8 cellular contexts compared by ENCODE assay signal in the genomic region with DNA sequence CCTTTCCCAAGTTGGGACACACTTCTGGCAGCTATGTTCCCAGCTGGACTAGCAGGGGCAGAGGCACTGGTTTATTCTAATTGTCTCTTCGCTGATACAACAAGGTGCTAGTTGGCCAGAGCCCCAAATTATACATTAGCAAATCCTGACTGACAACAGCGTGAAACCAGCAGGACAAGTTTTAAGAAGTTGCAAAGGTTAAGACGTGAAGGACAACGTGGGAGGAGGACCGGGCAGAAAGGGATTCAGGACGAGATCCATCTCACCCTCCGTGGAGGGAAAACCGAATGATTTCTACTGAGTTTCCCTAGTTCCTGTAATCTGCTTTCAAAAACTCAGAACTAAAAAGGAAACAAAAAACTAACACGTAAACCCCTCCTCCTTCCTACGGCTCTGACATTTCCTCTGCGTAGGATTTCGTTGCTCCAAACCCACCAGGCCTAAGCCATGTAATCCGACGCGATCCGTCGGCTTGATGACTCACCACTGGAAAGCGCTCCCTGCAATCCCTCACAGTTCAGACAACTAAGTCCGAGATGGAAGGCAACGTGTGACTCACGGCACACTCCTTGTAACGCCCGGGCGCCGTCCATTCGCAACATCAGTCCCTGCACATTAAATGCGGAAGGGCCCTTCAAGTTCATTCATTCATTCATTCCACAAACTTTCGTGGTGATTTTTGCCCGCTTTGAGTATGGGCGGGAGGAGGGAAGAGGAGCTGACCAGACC. TPM values are rescaled to one million over a fixed set of nuclear protein-coding genes. Genes with fewer than 3 reads are reported as not detected.
DNase-seq lines count a peak whose midpoint lies in the region; ATAC-seq and TF ChIP-seq lines count a peak whose summit lies in the region.

No MANE protein-coding gene starts in this region.

- no peaks in the 10 kb centered on the region for H3K9me2 ChIP-seq in neural cell (ENCODE audit: insufficient read depth, low read length)

- no peaks in the 10 kb centered on the region for H3K27me3 Mint-ChIP-seq in stimulated activated naive CD8-positive, alpha-beta T cell treated with anti-CD3 and anti-CD28 coated beads, Interleukin-15, amount 100 ng/mL, for 72 hours

- peak; percentile 70 for ATAC-seq in GM21825 (IDR thresholded peaks at IDR 0.05; ENCODE audit: unreplicated experiment)
- ATAC-seq in foreskin keratinocyte: peak; percentile 97
- peak; percentile 84 for ATAC-seq in stimulated activated naive CD8-positive, alpha-beta T cell treated with anti-CD3 and anti-CD28 coated beads, Interleukin-15, amount 100 ng/mL, for 72 hours

- peak overlapping the region; percentile 28 for H3K9ac ChIP-seq in neural cell (ENCODE audit: low read length)

- TF ChIP-seq CTCF in LNCaP clone FGC (IDR thresholded peaks at IDR 0.05; ENCODE audit: control insufficient read depth, extremely low read depth, insufficient read depth) (no peak), foreskin keratinocyte (conservative IDR thresholded peaks at IDR 0.05) (no peak), neural cell (IDR thresholded peaks at IDR 0.05; ENCODE audit: poor library complexity, severe bottlenecking) (no peak)

- TF ChIP-seq RAD21 in neural cell (conservative IDR thresholded peaks at IDR 0.05): no peak

- H3K27ac ChIP-seq in foreskin keratinocyte: peak overlapping the region; percentile 61
- H3K27ac ChIP-seq in neural cell (ENCODE audit: low read length): no peak overlapping the region

- peak overlapping the region; percentile 83 to 96 for H3K4me3 Mint-ChIP-seq in stimulated activated naive CD8-positive, alpha-beta T cell treated with anti-CD3 and anti-CD28 coated beads, Interleukin-15, amount 100 ng/mL, for 72 hours

- no peaks in the 10 kb centered on the region for H3K27me3 ChIP-seq in foreskin keratinocyte
- peaks cover 19% of the 10 kb centered on the region for H3K27me3 ChIP-seq in neural cell (ENCODE audit: insufficient read depth, low read depth, low read length)

- H2AFZ ChIP-seq in neural cell (ENCODE audit: low read depth, low read length): no peak overlapping the region

- H3K4me1 ChIP-seq in foreskin keratinocyte: peaks cover 25% of the 10 kb centered on the region

- H3F3A ChIP-seq in neural cell (ENCODE audit: insufficient read depth, low read length, poor library complexity, severe bottlenecking): no peaks in the 10 kb centered on the region

- H3K79me2 ChIP-seq in neural cell (replicated peaks; ENCODE audit: insufficient read depth, low read length): no peaks in the 10 kb centered on the region

- no peaks in the 10 kb centered on the region for H3K36me3 ChIP-seq in neural cell (ENCODE audit: insufficient read depth, low read length)

- peak overlapping the region; percentile 97 to 98 for H3K27ac Mint-ChIP-seq in stimulated activated naive CD8-positive, alpha-beta T cell treated with anti-CD3 and anti-CD28 coated beads, Interleukin-15, amount 100 ng/mL, for 72 hours

- no peak for TF ChIP-seq EP300 in neural cell (conservative IDR thresholded peaks at IDR 0.05; ENCODE audit: poor library complexity, severe bottlenecking)

- H3K4me3 ChIP-seq in LNCaP clone FGC (ENCODE audit: low read depth, low read length): no peak overlapping the region
- H3K4me3 ChIP-seq in neural cell (ENCODE audit: low read length): peak overlapping the region; percentile 67

- H3K4me1 Mint-ChIP-seq in stimulated activated naive CD8-positive, alpha-beta T cell treated with anti-CD3 and anti-CD28 coated beads, Interleukin-15, amount 100 ng/mL, for 72 hours: peaks cover 35% of the 10 kb centered on the region

- H3K9me3 Mint-ChIP-seq in stimulated activated naive CD8-positive, alpha-beta T cell treated with anti-CD3 and anti-CD28 coated beads, Interleukin-15, amount 100 ng/mL, for 72 hours: no peaks in the 10 kb centered on the region

- peak; percentile 93 for DNase-seq in DMS79 treated with DMSO at 0.1 percent for 48 hours (lab: John Stamatoyannopoulos, UW)
- peak; percentile 80 for DNase-seq in LNCaP clone FGC (ENCODE audit: low read depth)
- peak; percentile 93 for DNase-seq in SIG-M5 treated with dmso at 0.1 percent for 504 hours (lab: John Stamatoyannopoulos, UW; ENCODE audit: unreplicated experiment)
- DNase-seq in activated gamma-delta T cell treated with anti-CD3 and anti-CD28 coated beads, Interleukin-2, amount 50 U/mL, for 16 hours (ENCODE audit: low read depth): peak; percentile 46
- DNase-seq in foreskin keratinocyte: peak; percentile 90 to 95
- peak in 1 of 2 donors; percentile 78 for DNase-seq in stimulated activated naive CD8-positive, alpha-beta T cell treated with anti-CD3 and anti-CD28 coated beads, Interleukin-15, amount 100 ng/mL, for 72 hours

- H3K4me2 ChIP-seq in neural cell (ENCODE audit: low read length): no peak overlapping the region

- no peaks in the 10 kb centered on the region for H3K9me3 ChIP-seq in neural cell (ENCODE audit: low read length)

- H4K20me1 ChIP-seq in neural cell (ENCODE audit: insufficient read depth): no peaks in the 10 kb centered on the region

TF ChIP-seq in neural cell, 6 proteins besides CTCF, POLR2A, EP300 and RAD21:
- no peak for TF ChIP-seq EZH2 (IDR thresholded peaks at IDR 0.05; ENCODE audit: borderline replicate concordance, insufficient read depth, low read length, poor library complexity, severe bottlenecking)
- no peak for TF ChIP-seq MXI1 (conservative IDR thresholded peaks at IDR 0.05; ENCODE audit: poor library complexity, severe bottlenecking)
- TF ChIP-seq POLR2AphosphoS5 (IDR thresholded peaks at IDR 0.05): peak; percentile 10
- TF ChIP-seq TAF1 (IDR thresholded peaks at IDR 0.05; ENCODE audit: low read depth): no peak

RNA-seq across cellular contexts. Expression of gene POGLUT3, which starts 0.7 kb away (rescaled TPM):
- total RNA-seq in foreskin keratinocyte: 13.3 and 13.5 TPM in 2 replicates
- polyA plus RNA-seq in foreskin keratinocyte (4.7 and 6.4 TPM in 2 replicates), neural cell (0.10 and 0.31 TPM in 2 replicates)
- polyA minus RNA-seq in neural cell: 0.24 and 0.46 TPM in 2 replicates

RNA-seq across cellular contexts. Expression of gene C11orf65, which starts 30.2 kb away (rescaled TPM):
- total RNA-seq in foreskin keratinocyte: 0.31 and 0.95 TPM in 2 replicates
- polyA plus RNA-seq in foreskin keratinocyte (0.59 and 0.71 TPM in 2 replicates), neural cell (1.1 and 1.4 TPM in 2 replicates)
- polyA minus RNA-seq in neural cell: 2.5 and 3.2 TPM in 2 replicates
